In genomic region chr2:181077128-181077709, GRCh38 we compare ENCODE assay signal across 9 cellular contexts.
DNase-seq lines count a peak whose midpoint lies in the region; ATAC-seq and TF ChIP-seq lines count a peak whose summit lies in the region.
"Had no signal": no experiment of that assay in that cellular context is flagged by ENCODE, and none has a peak within 500 bp of the region (broad histone marks: within the 10 kb centered on the region; RNA-seq: fewer than 3 reads in every experiment).

No MANE protein-coding gene starts in this region.

- no peaks in the 10 kb centered on the region for H3K27me3 Mint-ChIP-seq in brain

- peaks cover 10% of the 10 kb centered on the region for H3K4me1 Mint-ChIP-seq in brain

- no peaks in the 10 kb centered on the region for H3K36me3 ChIP-seq in transverse colon
- H3K36me3 ChIP-seq: BLaER1 had no signal

- DNase-seq in NCI-H2081 (lab: John Stamatoyannopoulos, UW) = peak; percentile 36 to 57
- no peak for DNase-seq in NCI-H2081 treated with DMSO at 0.1 percent for 48 hours (lab: John Stamatoyannopoulos, UW)
- DNase-seq in NCI-H446 treated with DMSO at 0.1 percent for 48 hours (lab: John Stamatoyannopoulos, UW) = peak; percentile 50
- DNase-seq in kidney glomerular epithelial cell (lab: John Stamatoyannopoulos, UW) = peak; percentile 20
- DNase-seq in transverse colon = no peak

- no peak for TF ChIP-seq EP300 in transverse colon (IDR thresholded peaks at IDR 0.05; ENCODE audit: low read depth)

- TF ChIP-seq CTCF in brain (conservative IDR thresholded peaks at IDR 0.05) (peak; percentile 67 to 79), transverse colon (IDR thresholded peaks at IDR 0.05) (peak; percentile 48 to 62 (median 52))

- no peak overlapping the region for H3K4me3 ChIP-seq in transverse colon
- H3K4me3 ChIP-seq: BLaER1 had no signal

- H3K9me3 Mint-ChIP-seq in brain = no peaks in the 10 kb centered on the region

- peak; percentile 79 for ATAC-seq in GM19324 (IDR thresholded peaks at IDR 0.05; ENCODE audit: low FRiP score, unreplicated experiment)
- peak; percentile 88 for ATAC-seq in HG03159 (IDR thresholded peaks at IDR 0.05; ENCODE audit: unreplicated experiment)

- H3K27ac Mint-ChIP-seq in brain = no peak overlapping the region

- H3K4me1 ChIP-seq in transverse colon = no peaks in the 10 kb centered on the region

- TF ChIP-seq POLR2A in transverse colon (IDR thresholded peaks at IDR 0.05) = no peak

- no peaks in the 10 kb centered on the region for H3K36me3 Mint-ChIP-seq in brain

- H3K27me3 ChIP-seq in transverse colon = no peaks in the 10 kb centered on the region
- H3K27me3 ChIP-seq: BLaER1 had no signal

- 63 to 66% methylated on average over 4 of the region's 4 CpGs for WGBS in transverse colon (ENCODE audit: low coverage in 1 of 2), 2 donors

- in situ Hi-C loops in transverse colon (cut with MboI; ENCODE audit: low pct_ligation_motif_present in 1 of 4, low pct_unique_long_range_greater_than_20kb in 1 of 4, low sequenced_read_pairs in 3 of 4) = loop anchor here in 2 of 4 donors (25.0 kb wide), 1 partner anchor 635 kb away; no protein-coding TSS in a partner anchor

- no peak overlapping the region for H3K4me3 Mint-ChIP-seq in brain

- no peaks in the 10 kb centered on the region for H3K9me3 ChIP-seq in transverse colon
- H3K9me3 ChIP-seq: BLaER1 had no signal

- H3K27ac ChIP-seq in transverse colon = no peak overlapping the region
- H3K27ac ChIP-seq: BLaER1 had no signal

- intact Hi-C loops in transverse colon (cut with DNase I; ENCODE audit: low total_unique reads) = no loop called here

Comparison
In these comparisons a context has a peak if more than half of its experiments do, and no peak if none do; other contexts are left out.
1. DNase-seq: peak in NCI-H2081 (2 of 2), NCI-H446 treated with DMSO at 0.1 percent for 48 hours (single experiment) and kidney glomerular epithelial cell (single experiment); none in NCI-H2081 treated with DMSO at 0.1 percent for 48 hours (single experiment) and transverse colon (single experiment).